In the genomic region with DNA sequence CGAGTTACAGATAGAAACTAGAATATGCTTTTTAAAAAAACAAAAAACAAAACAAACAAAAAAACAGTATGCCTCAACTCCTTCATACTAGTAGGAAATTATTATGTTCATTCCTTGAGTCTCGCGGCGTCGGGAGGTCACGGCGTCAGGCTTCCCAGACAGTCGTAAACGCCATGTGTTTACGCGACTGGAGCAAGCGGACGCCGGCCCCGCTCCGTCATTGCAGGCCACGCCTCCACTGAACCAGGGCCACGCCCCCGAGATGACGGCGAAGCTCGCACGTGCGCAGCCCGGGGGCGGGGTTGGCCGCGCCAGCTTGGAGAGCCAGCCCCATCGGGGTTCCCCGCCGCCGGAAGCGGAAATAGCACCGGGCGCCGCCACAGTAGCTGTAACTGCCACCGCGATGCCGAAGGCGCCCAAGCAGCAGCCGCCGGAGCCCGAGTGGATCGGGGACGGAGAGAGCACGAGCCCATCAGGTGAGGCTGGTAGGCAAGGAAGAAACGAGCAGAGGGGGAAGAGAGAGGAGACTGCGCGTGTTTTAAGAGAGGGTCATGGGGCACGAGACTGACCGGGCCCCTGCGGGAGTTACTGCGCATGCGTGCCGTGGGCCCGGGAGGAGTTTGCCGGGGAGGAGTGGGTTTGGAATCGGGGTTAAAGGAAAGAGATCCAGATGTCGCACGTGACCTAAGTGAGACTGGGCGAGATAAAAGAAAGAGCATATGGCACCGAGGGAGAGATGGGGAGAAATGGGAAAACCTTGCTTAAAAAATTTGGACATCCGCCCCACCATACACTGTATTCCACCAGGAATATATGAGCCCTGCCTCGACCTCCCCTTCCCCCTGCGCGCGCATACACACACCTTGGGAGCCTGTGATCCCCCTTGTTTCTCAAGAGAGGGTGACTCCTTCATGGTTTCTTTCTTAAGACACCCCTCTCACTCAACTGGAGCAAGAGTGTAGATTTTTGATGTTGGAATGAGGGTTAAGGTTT, we compare ENCODE assay signal across 1 cellular context.
TF ChIP-seq lines count a peak whose summit lies in the region.

Gene ABCF1 (plus strand): TSS at position 358 of the 993 bp plus-strand sequence. CDS start 46 bp downstream, at position 404.

TF ChIP-seq in HepG2, 621 proteins besides CTCF, POLR2A, EP300 and RAD21 (continued from another document and continues in another):
- TF ChIP-seq ZNF18 (CRISPR knock-in tag; IDR thresholded peaks at IDR 0.05; ENCODE audit: insufficient replicate concordance) (peak; percentile 87), ZNF614 (CRISPR knock-in tag; IDR thresholded peaks at IDR 0.05; ENCODE audit: borderline replicate concordance) (peak; percentile 83), FOXA3 (CRISPR knock-in tag; IDR thresholded peaks at IDR 0.05) (peak; percentile 68; the same call in 1 of the 2 replicates), STAT6 (CRISPR knock-in tag; IDR thresholded peaks at IDR 0.05; ENCODE audit: borderline replicate concordance) (peak; percentile 84; the same call in 1 of the 2 replicates), RBM39 (IDR thresholded peaks at IDR 0.05; ENCODE audit: low read depth, low read length, poor library complexity, severe bottlenecking) (peak; percentile 66), ZNF850 (CRISPR knock-in tag; conservative IDR thresholded peaks at IDR 0.05) (0 out of 2 replicates have a peak, but pooled peaks have one; percentile 60), CAMTA2 (CRISPR knock-in tag; IDR thresholded peaks at IDR 0.05; ENCODE audit: borderline replicate concordance) (peak; percentile 86), PCBP1 (IDR thresholded peaks at IDR 0.05; ENCODE audit: borderline replicate concordance, low read depth, low read length) (no peak), ZNF724P (CRISPR knock-in tag; IDR thresholded peaks at IDR 0.05; ENCODE audit: borderline replicate concordance) (peak; percentile 97), ZNF775 (CRISPR knock-in tag; IDR thresholded peaks at IDR 0.05; ENCODE audit: borderline replicate concordance) (peak; percentile 44; the same call in 1 of the 2 replicates), SCMH1 (CRISPR knock-in tag; IDR thresholded peaks at IDR 0.05; ENCODE audit: borderline replicate concordance) (no peak), NR1H2 (CRISPR knock-in tag; IDR thresholded peaks at IDR 0.05; ENCODE audit: borderline replicate concordance, low read depth) (no peak), ZNF773 (CRISPR knock-in tag; IDR thresholded peaks at IDR 0.05; ENCODE audit: borderline replicate concordance) (no peak), MYNN (CRISPR knock-in tag; IDR thresholded peaks at IDR 0.05; ENCODE audit: low read depth) (0 out of 2 replicates have a peak, but pooled peaks have one; percentile 54), NFIB (CRISPR knock-in tag; IDR thresholded peaks at IDR 0.05; ENCODE audit: borderline replicate concordance) (no peak), KLF11 (CRISPR knock-in tag; IDR thresholded peaks at IDR 0.05) (peak; percentile 95), HDAC2 (CRISPR knock-in tag; IDR thresholded peaks at IDR 0.05) (peak; percentile 81), ZNF597 (CRISPR knock-in tag; IDR thresholded peaks at IDR 0.05) (0 out of 2 replicates have a peak, but pooled peaks have one; percentile 17), ZNF552 (CRISPR knock-in tag; IDR thresholded peaks at IDR 0.05; ENCODE audit: borderline replicate concordance) (peak; percentile 68; the same call in 1 of the 2 replicates), ZNF792 (CRISPR knock-in tag; IDR thresholded peaks at IDR 0.05) (peak; percentile 94), ZNF713 (CRISPR knock-in tag; IDR thresholded peaks at IDR 0.05) (peak; percentile 97), ZNF768 (CRISPR knock-in tag; IDR thresholded peaks at IDR 0.05) (peak; percentile 70; the same call in 1 of the 2 replicates), NR3C1 (CRISPR knock-in tag; IDR thresholded peaks at IDR 0.05) (no peak), PREB (CRISPR knock-in tag; IDR thresholded peaks at IDR 0.05) (no peak; the same call in 1 of the 2 replicates), HDAC1 (CRISPR knock-in tag; IDR thresholded peaks at IDR 0.05) (peak; percentile 96), KLF6 (CRISPR knock-in tag; IDR thresholded peaks at IDR 0.05) (peak; percentile 95), TEAD2 (CRISPR knock-in tag; IDR thresholded peaks at IDR 0.05) (peak; percentile 75; the same call in 1 of the 2 replicates), HOXD1 (CRISPR knock-in tag; IDR thresholded peaks at IDR 0.05) (peak; percentile 92), KLF16 (CRISPR knock-in tag; IDR thresholded peaks at IDR 0.05) (peak; percentile 80 to 99; a peak in 3 of 4 replicates), AKNA (CRISPR knock-in tag; IDR thresholded peaks at IDR 0.05; ENCODE audit: borderline replicate concordance) (peak; percentile 85; the same call in 1 of the 2 replicates), GTF3A (CRISPR knock-in tag; conservative IDR thresholded peaks at IDR 0.05) (peak; percentile 66; the same call in 1 of the 2 replicates), ZMYM4 (CRISPR knock-in tag; IDR thresholded peaks at IDR 0.05) (peak; percentile 80), ZNF383 (CRISPR knock-in tag; IDR thresholded peaks at IDR 0.05; ENCODE audit: borderline replicate concordance) (no peak; the same call in 1 of the 2 replicates), ZNF274 (CRISPR knock-in tag; IDR thresholded peaks at IDR 0.05) (peak; percentile 90; the same call in 1 of the 2 replicates)
- TF ChIP-seq, protein P1, sequence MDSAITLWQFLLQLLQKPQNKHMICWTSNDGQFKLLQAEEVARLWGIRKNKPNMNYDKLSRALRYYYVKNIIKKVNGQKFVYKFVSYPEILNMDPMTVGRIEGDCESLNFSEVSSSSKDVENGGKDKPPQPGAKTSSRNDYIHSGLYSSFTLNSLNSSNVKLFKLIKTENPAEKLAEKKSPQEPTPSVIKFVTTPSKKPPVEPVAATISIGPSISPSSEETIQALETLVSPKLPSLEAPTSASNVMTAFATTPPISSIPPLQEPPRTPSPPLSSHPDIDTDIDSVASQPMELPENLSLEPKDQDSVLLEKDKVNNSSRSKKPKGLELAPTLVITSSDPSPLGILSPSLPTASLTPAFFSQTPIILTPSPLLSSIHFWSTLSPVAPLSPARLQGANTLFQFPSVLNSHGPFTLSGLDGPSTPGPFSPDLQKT (CRISPR knock-in tag; IDR thresholded peaks at IDR 0.05; ENCODE audit: borderline replicate concordance) = peak; percentile 44; the same call in 1 of the 2 replicates
- TF ChIP-seq, protein P2, sequence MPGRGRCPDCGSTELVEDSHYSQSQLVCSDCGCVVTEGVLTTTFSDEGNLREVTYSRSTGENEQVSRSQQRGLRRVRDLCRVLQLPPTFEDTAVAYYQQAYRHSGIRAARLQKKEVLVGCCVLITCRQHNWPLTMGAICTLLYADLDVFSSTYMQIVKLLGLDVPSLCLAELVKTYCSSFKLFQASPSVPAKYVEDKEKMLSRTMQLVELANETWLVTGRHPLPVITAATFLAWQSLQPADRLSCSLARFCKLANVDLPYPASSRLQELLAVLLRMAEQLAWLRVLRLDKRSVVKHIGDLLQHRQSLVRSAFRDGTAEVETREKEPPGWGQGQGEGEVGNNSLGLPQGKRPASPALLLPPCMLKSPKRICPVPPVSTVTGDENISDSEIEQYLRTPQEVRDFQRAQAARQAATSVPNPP (CRISPR knock-in tag; IDR thresholded peaks at IDR 0.05) = no peak
- TF ChIP-seq, protein P3, sequence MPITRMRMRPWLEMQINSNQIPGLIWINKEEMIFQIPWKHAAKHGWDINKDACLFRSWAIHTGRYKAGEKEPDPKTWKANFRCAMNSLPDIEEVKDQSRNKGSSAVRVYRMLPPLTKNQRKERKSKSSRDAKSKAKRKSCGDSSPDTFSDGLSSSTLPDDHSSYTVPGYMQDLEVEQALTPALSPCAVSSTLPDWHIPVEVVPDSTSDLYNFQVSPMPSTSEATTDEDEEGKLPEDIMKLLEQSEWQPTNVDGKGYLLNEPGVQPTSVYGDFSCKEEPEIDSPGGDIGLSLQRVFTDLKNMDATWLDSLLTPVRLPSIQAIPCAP (CRISPR knock-in tag; IDR thresholded peaks at IDR 0.05; ENCODE audit: low read depth) = peak; percentile 85; the same call in 1 of the 2 replicates
